7 cellular contexts compared by ENCODE assay signal in the genomic region with DNA sequence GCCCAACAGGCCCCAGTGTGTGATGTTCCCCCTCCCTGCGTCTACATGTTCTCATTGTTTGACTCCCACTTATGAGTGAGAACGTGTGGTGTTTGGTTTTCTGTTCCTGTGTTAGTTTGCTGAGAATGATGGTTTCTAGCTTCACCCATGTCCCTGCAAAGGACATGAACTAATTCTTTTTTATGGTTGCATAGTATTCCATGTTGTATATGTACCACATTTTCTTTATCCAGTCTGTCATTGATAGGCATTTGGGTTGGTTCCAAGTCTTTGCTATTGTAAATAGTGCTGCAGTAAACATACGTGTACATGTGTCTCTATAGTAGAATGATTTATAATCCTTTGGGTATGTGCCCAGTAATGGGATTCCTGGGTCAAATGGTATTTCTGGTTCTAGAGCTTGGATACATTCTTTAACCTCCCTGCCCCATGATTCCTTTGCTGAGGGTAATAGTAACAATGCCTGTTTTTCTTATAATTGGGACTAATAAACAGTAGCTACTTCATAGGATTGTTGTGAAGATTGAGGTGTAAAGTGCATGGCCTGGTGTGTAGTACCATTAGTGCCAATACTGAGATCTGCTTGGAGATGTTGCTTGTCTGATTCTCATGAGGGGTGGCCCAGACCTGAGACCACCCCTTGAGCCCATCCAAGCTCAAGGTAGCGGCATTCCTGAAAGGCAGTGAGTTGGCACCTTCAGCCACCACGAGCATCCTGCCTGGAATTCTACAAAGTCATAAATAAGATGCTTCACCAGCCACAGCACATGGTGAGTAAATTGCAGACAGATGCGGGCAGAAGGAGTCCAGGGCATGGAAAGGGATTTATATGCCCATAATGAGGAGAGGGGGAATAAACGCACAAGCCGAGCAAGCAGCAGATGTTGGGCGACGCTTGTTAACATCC.
DNase-seq lines count a peak whose midpoint lies in the region; FAIRE-seq and TF ChIP-seq lines count a peak whose summit lies in the region.
"Not testable (repeated sequence)": the region's sequence is repeated elsewhere in the genome, so short reads cannot be mapped to it uniquely, and the experiment has no call there.

No MANE protein-coding gene starts in this region.

- not testable (repeated sequence) for H3K27me3 Mint-ChIP-seq in brain; neural crest cell (ENCODE audit: low read depth); type B pancreatic cell

- peaks cover 10 to 11% of the 10 kb centered on the region in 2 donors for H3K4me1 ChIP-seq in kidney (ENCODE audit: control insufficient read depth in 1 of 2, insufficient read depth in 1 of 2, low read depth in 1 of 2, low read length in 2 of 2)

- not testable (repeated sequence) for H3K9me3 ChIP-seq in kidney (ENCODE audit: control insufficient read depth in 1 of 2, low read length in 2 of 2)

- intact Hi-C loops in kidney (cut with DNase I), result not testable (repeated sequence)

- TF ChIP-seq CTCF in brain (conservative IDR thresholded peaks at IDR 0.05); kidney (IDR thresholded peaks at IDR 0.05; ENCODE audit: borderline replicate concordance, extremely low read depth, insufficient read depth); neural crest cell (conservative IDR thresholded peaks at IDR 0.05); type B pancreatic cell (conservative IDR thresholded peaks at IDR 0.05): not testable (repeated sequence)

- TF ChIP-seq RAD21 in Ishikawa (IDR thresholded peaks at IDR 0.05; ENCODE audit: low read depth), result not testable (repeated sequence)

- peaks cover 3 to 28% (median 7%) of the 10 kb centered on the region in 5 experiments for H3K9me3 Mint-ChIP-seq in brain
- H3K9me3 Mint-ChIP-seq in neural crest cell, type B pancreatic cell: not testable (repeated sequence)

- H3K36me3 Mint-ChIP-seq in brain (peaks cover 70% of the 10 kb centered on the region), type B pancreatic cell (peaks cover 27% of the 10 kb centered on the region)
- not testable (repeated sequence) for H3K36me3 Mint-ChIP-seq in neural crest cell (ENCODE audit: low read depth)

- H3K4me1 Mint-ChIP-seq in brain (peaks cover 37% of the 10 kb centered on the region), neural crest cell (peaks cover 14% of the 10 kb centered on the region), type B pancreatic cell (ENCODE audit: unreplicated experiment) (peaks cover 21% of the 10 kb centered on the region)

- peak; percentile 52; the same call in 1 of the 2 replicates for TF ChIP-seq EP300 in Ishikawa (IDR thresholded peaks at IDR 0.05; ENCODE audit: borderline replicate concordance)

- not testable (repeated sequence) for H3K4me3 ChIP-seq in kidney (ENCODE audit: low read length in 2 of 2)

- H3K27ac Mint-ChIP-seq in brain, result peak overlapping the region in 3 of 5 experiments; percentile 66 to 85 (median 70)
- H3K27ac Mint-ChIP-seq in neural crest cell (ENCODE audit: unreplicated experiment), result peak overlapping the region; percentile 94
- peak overlapping the region; percentile 42 for H3K27ac Mint-ChIP-seq in type B pancreatic cell

- not testable (repeated sequence) for FAIRE-seq in RCC 7860 (lab: Jason Lieb, UNC); kidney (lab: Jason Lieb, UNC)

- peak; percentile 80 for DNase-seq in DMS 273 treated with DMSO at 0.1 percent for 48 hours (lab: John Stamatoyannopoulos, UW)
- DNase-seq in RCC 7860 (ENCODE audit: low spot score), result peak; percentile 29
- peak; percentile 11 for DNase-seq in kidney
- DNase-seq in neural crest cell (ENCODE audit: low read depth, low spot score); type B pancreatic cell (ENCODE audit: extremely low spot score, unreplicated experiment): not testable (repeated sequence)

- not testable (repeated sequence) for H3K4me3 Mint-ChIP-seq in brain, neural crest cell, type B pancreatic cell

- not testable (repeated sequence) for H3K27ac ChIP-seq in kidney (ENCODE audit: low read depth in 2 of 2, low read length in 2 of 2)

- peaks cover 9 to 10% of the 10 kb centered on the region in 2 donors for H3K36me3 ChIP-seq in kidney (ENCODE audit: control insufficient read depth in 1 of 2, insufficient read depth in 2 of 2, low read length in 2 of 2)

- not testable (repeated sequence) for H3K9ac ChIP-seq in kidney (ENCODE audit: low read length in 2 of 2)

TF ChIP-seq in Ishikawa, 13 proteins besides CTCF, POLR2A, EP300 and RAD21:
- TF ChIP-seq TEAD4 (IDR thresholded peaks at IDR 0.05), result peak; percentile 51
- TF ChIP-seq, protein P1, sequence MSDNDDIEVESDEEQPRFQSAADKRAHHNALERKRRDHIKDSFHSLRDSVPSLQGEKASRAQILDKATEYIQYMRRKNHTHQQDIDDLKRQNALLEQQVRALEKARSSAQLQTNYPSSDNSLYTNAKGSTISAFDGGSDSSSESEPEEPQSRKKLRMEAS (IDR thresholded peaks at IDR 0.05), result peak; percentile 35; the same call in 1 of the 2 replicates
- TF ChIP-seq ZBTB7A (IDR thresholded peaks at IDR 0.05; ENCODE audit: low read depth), result 0 out of 2 replicates have a peak, but pooled peaks have one; percentile 26
- TF ChIP-seq TCF12 (IDR thresholded peaks at IDR 0.05; ENCODE audit: low read depth), result peak; percentile 18; the same call in 1 of the 2 replicates

Comparison
In these comparisons a context has a peak if more than half of its experiments do, and no peak if none do; other contexts are left out.
1. H3K27ac Mint-ChIP-seq: peak in every context shown above with its lines; median percentile 94 in neural crest cell; 70 in brain; 42 in type B pancreatic cell.